ENCODE assay signal across 29 cellular contexts in the genomic region with DNA sequence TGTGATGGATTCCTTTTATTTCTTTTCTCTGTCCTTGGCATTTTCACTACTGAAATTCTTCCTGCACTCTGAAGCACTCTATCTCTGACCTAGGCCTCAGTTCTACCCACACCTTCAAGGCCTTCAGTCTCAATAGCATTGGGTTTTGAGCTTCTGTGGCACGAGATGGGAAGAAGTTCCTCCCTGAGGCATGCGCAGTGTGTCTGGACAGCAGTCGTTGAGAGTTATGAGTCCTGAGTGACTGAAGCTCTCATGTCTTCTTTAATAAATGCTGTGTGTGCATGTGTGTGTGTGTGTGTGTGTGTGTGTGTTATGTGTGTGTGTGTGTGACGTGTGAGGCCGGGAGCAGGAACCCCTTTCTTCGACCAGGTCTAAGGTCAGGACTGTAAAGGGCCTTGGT.
"Had no signal": no experiment of that assay in that cellular context is flagged by ENCODE, and none has a peak within 500 bp of the region (broad histone marks: within the 10 kb centered on the region; RNA-seq: fewer than 3 reads in every experiment).

No MANE protein-coding gene starts in this region.

- H3K27me3 ChIP-seq: body of pancreas, esophagus squamous epithelium, gastroesophageal sphincter, heart right ventricle had no signal

- H3K36me3 ChIP-seq: esophagus squamous epithelium, gastroesophageal sphincter, heart right ventricle had no signal

- DNase-seq: activated CD4-positive, alpha-beta memory T cell treated with anti-CD3 and anti-CD28 coated beads, Interleukin-2, amount 10 ng/mL, durations not matched to agents 7 days and 5 days; activated CD4-positive, alpha-beta T cell treated with anti-CD3 and anti-CD28 coated beads for 1 hour; activated CD4-positive, alpha-beta T cell treated with anti-CD3 and anti-CD28 coated beads for 4 hours; activated CD4-positive, alpha-beta T cell treated with anti-CD3 and anti-CD28 coated beads, Interleukin-2, amount 10 ng/mL, durations not matched to agents 7 days and 5 days; activated CD4-positive, alpha-beta T cell treated with anti-CD3 and anti-CD28 coated beads, Interleukin-2, amount 50 U/mL, for 4 hours; activated CD8-positive, alpha-beta memory T cell treated with anti-CD3 and anti-CD28 coated beads, Interleukin-2, amount 50 U/mL, for 48 hours; activated effector memory CD4-positive, alpha-beta T cell treated with Interleukin-2 at 50 U/mL for 16 hours; activated gamma-delta T cell treated with Interleukin-2 at 50 U/mL for 16 hours; activated naive CD4-positive, alpha-beta T cell treated with anti-CD3 and anti-CD28 coated beads, Interleukin-2, amount 50 U/mL, for 16 hours; activated naive CD4-positive, alpha-beta T cell treated with Interleukin-2 at 50 U/mL for 16 hours; activated T-cell treated with anti-CD3 and anti-CD28 coated beads for 4 hours; activated T-cell treated with anti-CD3 and anti-CD28 coated beads, Interleukin-2, amount 50 U/mL, for 4 hours; amniotic stem cell; anterior cingulate cortex; body of pancreas; caudate nucleus; cortex of kidney; dermis blood vessel endothelial cell; effector CD4-positive, alpha-beta T cell; effector memory CD8-positive, alpha-beta T cell; erythroblast; esophagus squamous epithelium; foreskin melanocyte; heart right ventricle; T-helper 2 cell had no signal

- H3K9me3 ChIP-seq: esophagus squamous epithelium had no signal

- H3K9me3 Mint-ChIP-seq: activated CD4-positive, alpha-beta memory T cell treated with anti-CD3 and anti-CD28 coated beads, Interleukin-2, amount 10 ng/mL, durations not matched to agents 7 days and 5 days; activated T-helper 17 cell treated with anti-CD3 and anti-CD28 coated beads, Interleukin-2, amount 50 U/mL, for 72 hours had no signal

- ATAC-seq: activated T-cell treated with anti-CD3 and anti-CD28 coated beads, Interleukin-2, amount 50 U/mL, for 4 hours; activated T-helper 17 cell treated with anti-CD3 and anti-CD28 coated beads, Interleukin-2, amount 50 U/mL, for 72 hours; body of pancreas; effector memory CD8-positive, alpha-beta T cell; gastroesophageal sphincter; heart right ventricle had no signal

- H3K4me1 ChIP-seq: body of pancreas, esophagus squamous epithelium, gastroesophageal sphincter, heart right ventricle had no signal

- H3K27ac Mint-ChIP-seq: activated CD4-positive, alpha-beta memory T cell treated with anti-CD3 and anti-CD28 coated beads, Interleukin-2, amount 10 ng/mL, durations not matched to agents 7 days and 5 days; activated CD4-positive, alpha-beta T cell treated with anti-CD3 and anti-CD28 coated beads, Interleukin-2, amount 10 ng/mL, durations not matched to agents 7 days and 5 days; activated naive CD8-positive, alpha-beta T cell; activated T-helper 17 cell treated with anti-CD3 and anti-CD28 coated beads, Interleukin-2, amount 50 U/mL, for 72 hours; effector memory CD8-positive, alpha-beta T cell had no signal

- H3K4me3 Mint-ChIP-seq: activated CD4-positive, alpha-beta memory T cell treated with anti-CD3 and anti-CD28 coated beads, Interleukin-2, amount 10 ng/mL, durations not matched to agents 7 days and 5 days; activated CD4-positive, alpha-beta T cell treated with anti-CD3 and anti-CD28 coated beads, Interleukin-2, amount 10 ng/mL, durations not matched to agents 7 days and 5 days; activated naive CD8-positive, alpha-beta T cell; activated T-cell treated with anti-CD3 and anti-CD28 coated beads, Interleukin-2, amount 50 U/mL, for 4 hours; activated T-helper 17 cell treated with anti-CD3 and anti-CD28 coated beads, Interleukin-2, amount 50 U/mL, for 72 hours; effector memory CD8-positive, alpha-beta T cell had no signal

- H3K36me3 Mint-ChIP-seq: activated naive CD8-positive, alpha-beta T cell had no signal

- H3K4me1 Mint-ChIP-seq: activated CD4-positive, alpha-beta memory T cell treated with anti-CD3 and anti-CD28 coated beads, Interleukin-2, amount 10 ng/mL, durations not matched to agents 7 days and 5 days; activated CD4-positive, alpha-beta T cell treated with anti-CD3 and anti-CD28 coated beads, Interleukin-2, amount 10 ng/mL, durations not matched to agents 7 days and 5 days; activated T-helper 17 cell treated with anti-CD3 and anti-CD28 coated beads, Interleukin-2, amount 50 U/mL, for 72 hours had no signal

- H3K4me3 ChIP-seq: body of pancreas, esophagus squamous epithelium, gastroesophageal sphincter, heart right ventricle had no signal

- H3K27ac ChIP-seq: body of pancreas, esophagus squamous epithelium, gastroesophageal sphincter, heart right ventricle had no signal

- H3K27me3 Mint-ChIP-seq: activated T-helper 17 cell treated with anti-CD3 and anti-CD28 coated beads, Interleukin-2, amount 50 U/mL, for 72 hours had no signal

- FAIRE-seq: colon had no signal
